Comparison of ENCODE assay signal across 24 cellular contexts in the genomic region with DNA sequence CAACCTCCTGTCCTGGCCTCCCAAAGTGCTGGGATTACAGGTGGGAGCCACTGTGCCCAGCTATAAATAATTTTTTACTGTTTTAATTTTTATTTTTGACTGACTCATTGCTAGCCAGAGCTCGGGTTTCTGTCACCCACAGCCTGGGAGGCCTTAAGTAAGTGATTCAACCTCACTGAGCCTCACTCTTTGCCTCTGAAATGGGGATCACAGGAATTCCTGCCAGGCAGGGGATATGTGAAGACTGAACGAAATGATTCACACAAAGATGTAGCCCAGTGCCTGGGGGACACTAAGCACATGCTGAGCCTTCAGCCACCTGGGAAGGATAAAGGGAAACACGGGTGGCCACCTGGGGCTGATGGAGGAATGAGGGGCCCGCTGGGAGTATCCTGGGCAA. TPM values are rescaled to one million over a fixed set of nuclear protein-coding genes. Genes with fewer than 3 reads are reported as not detected.
A peak's percentile ranks its signal among the peaks of the same experiment; 100 is the strongest.
DNase-seq lines count a peak whose midpoint lies in the region; TF ChIP-seq lines count a peak whose summit lies in the region.
"Had no signal": no experiment of that assay in that cellular context is flagged by ENCODE, and none has a peak within 500 bp of the region (broad histone marks: within the 10 kb centered on the region; RNA-seq: fewer than 3 reads in every experiment).

No MANE protein-coding gene starts in this region.

- H3K36me3 ChIP-seq in H7 (replicated peaks; ENCODE audit: control insufficient read depth, insufficient read depth, low read length) (no peaks in the 10 kb centered on the region), trophoblast cell (ENCODE audit: control insufficient read depth in 1 of 2, insufficient read depth in 2 of 2, low read length in 2 of 2) (no peaks in the 10 kb centered on the region)
- H3K36me3 ChIP-seq: heart left ventricle, neutrophil had no signal

- no peak overlapping the region for H3K4ac ChIP-seq in trophoblast cell (ENCODE audit: low read depth, low read length)

- H4K8ac ChIP-seq in trophoblast cell (ENCODE audit: low read depth, low read length), result no peak overlapping the region

- peak; percentile 20 for DNase-seq in H7
- DNase-seq in RWPE1 (ENCODE audit: low spot score), result no peak
- peak; percentile 45 for DNase-seq in fibroblast of gingiva (ENCODE audit: low read depth)
- DNase-seq in trophoblast cell, result no peak
- DNase-seq in activated naive CD8-positive, alpha-beta T cell treated with anti-CD3 and anti-CD28 coated beads for 36 hours, result no peak
- no peak for DNase-seq in hepatic stellate cell (ENCODE audit: low spot score)
- no peak for DNase-seq in NCI-H128 (lab: John Stamatoyannopoulos, UW; ENCODE audit: unreplicated experiment)
- no peak for DNase-seq in LoVo (ENCODE audit: low spot score)
- DNase-seq: activated CD4-positive, alpha-beta T cell treated with anti-CD3 and anti-CD28 coated beads for 36 hours; activated CD8-positive, alpha-beta memory T cell treated with anti-CD3 and anti-CD28 coated beads, Interleukin-2, amount 50 U/mL, for 48 hours; activated naive CD4-positive, alpha-beta T cell treated with anti-CD3 and anti-CD28 coated beads, Interleukin-2, amount 50 U/mL, for 16 hours; Calu3; caudate nucleus; Karpas-422; kidney; midbrain; NCI-H146; NCI-H345; stimulated activated CD4-positive, alpha-beta T cell treated with anti-CD3 and anti-CD28 coated beads, Interleukin-4, amount 100 ng/mL, for 1 hour had no signal

- no peak overlapping the region for H4K12ac ChIP-seq in trophoblast cell (ENCODE audit: low read depth, low read length)

- no peak for TF ChIP-seq CTCF in RWPE1 (conservative IDR thresholded peaks at IDR 0.05; ENCODE audit: low read depth)

- no peak overlapping the region for H2BK5ac ChIP-seq in trophoblast cell (ENCODE audit: low read depth, low read length, poor library complexity)

- no peaks in the 10 kb centered on the region for H3K36me3 Mint-ChIP-seq in activated naive CD8-positive, alpha-beta T cell treated with anti-CD3 and anti-CD28 coated beads for 36 hours

- H3K27ac Mint-ChIP-seq in activated naive CD8-positive, alpha-beta T cell treated with anti-CD3 and anti-CD28 coated beads for 36 hours, result no peak overlapping the region
- H3K27ac Mint-ChIP-seq: activated CD4-positive, alpha-beta T cell treated with anti-CD3 and anti-CD28 coated beads for 36 hours had no signal

- WGBS in trophoblast cell (ENCODE audit: extremely low coverage, insufficient coverage, insufficient read length), result no CpG with 5 or more reads among the region's 4 CpGs

- H3K18ac ChIP-seq in trophoblast cell (ENCODE audit: low read length), result no peak overlapping the region

- CTCF ChIA-PET in RWPE1 (lab: Yijun Ruan, JAX), result no interaction called here

- peak overlapping the region; percentile 61 for H2BK12ac ChIP-seq in trophoblast cell (ENCODE audit: low read length)

- no peaks in the 10 kb centered on the region for H3K9me3 Mint-ChIP-seq in activated naive CD8-positive, alpha-beta T cell treated with anti-CD3 and anti-CD28 coated beads for 36 hours

- H3K4me1 Mint-ChIP-seq in activated naive CD8-positive, alpha-beta T cell treated with anti-CD3 and anti-CD28 coated beads for 36 hours, result peaks cover 15% of the 10 kb centered on the region

- no peak overlapping the region for H2AK5ac ChIP-seq in trophoblast cell (ENCODE audit: low read length)

- no peak overlapping the region for H3K4me3 Mint-ChIP-seq in activated naive CD8-positive, alpha-beta T cell treated with anti-CD3 and anti-CD28 coated beads for 36 hours
- H3K4me3 Mint-ChIP-seq: activated CD4-positive, alpha-beta T cell treated with anti-CD3 and anti-CD28 coated beads for 36 hours had no signal

- POLR2A ChIA-PET in RWPE1 (lab: Yijun Ruan, JAX; ENCODE audit: low non-redundant PET), result no interaction called here

- no peak overlapping the region for H2AFZ ChIP-seq in trophoblast cell (ENCODE audit: insufficient read depth, low read length, poor library complexity)

- H3K9me3 ChIP-seq in trophoblast cell (ENCODE audit: insufficient read depth, low read depth, low read length), result no peaks in the 10 kb centered on the region
- H3K9me3 ChIP-seq: heart left ventricle, neutrophil had no signal

- no peak overlapping the region for H4K91ac ChIP-seq in trophoblast cell (ENCODE audit: low read depth, low read length)

- H3K27ac ChIP-seq in RWPE1 (peak overlapping the region; percentile 83), trophoblast cell (ENCODE audit: low read depth, low read length) (no peak overlapping the region)
- H3K27ac ChIP-seq: heart left ventricle, neutrophil had no signal

- H3K27me3 ChIP-seq in H7 (ENCODE audit: control insufficient read depth, insufficient read depth, low read length) (peaks cover 2% of the 10 kb centered on the region; the same call in 1 of the 2 replicates), trophoblast cell (ENCODE audit: insufficient read depth, low read length) (no peaks in the 10 kb centered on the region)
- H3K27me3 ChIP-seq: heart left ventricle had no signal

- no peak overlapping the region for H3K4me2 ChIP-seq in trophoblast cell (ENCODE audit: low read length)

- no peaks in the 10 kb centered on the region for H3K79me2 ChIP-seq in trophoblast cell (ENCODE audit: control insufficient read depth, insufficient read depth, low read length, poor library complexity)

- H3K23ac ChIP-seq in trophoblast cell (ENCODE audit: low read length), result no peak overlapping the region

- no peak overlapping the region for H3K14ac ChIP-seq in trophoblast cell (ENCODE audit: low read length)

- H3K27me3 Mint-ChIP-seq in activated naive CD8-positive, alpha-beta T cell treated with anti-CD3 and anti-CD28 coated beads for 36 hours, result peaks cover 37% of the 10 kb centered on the region

- peaks cover 12 to 14% of the 10 kb centered on the region in 2 experiments for H3K4me1 ChIP-seq in trophoblast cell (ENCODE audit: control insufficient read depth in 1 of 2, insufficient read depth in 2 of 2, low read length in 2 of 2)

- H3K4me3 ChIP-seq in H7 (ENCODE audit: insufficient read depth, low read depth, low read length) (no peak overlapping the region), trophoblast cell (ENCODE audit: low read depth, low read length) (no peak overlapping the region)
- H3K4me3 ChIP-seq: heart left ventricle had no signal

- H2BK120ac ChIP-seq in trophoblast cell (ENCODE audit: insufficient read depth, low read length, poor library complexity), result peak overlapping the region; percentile 55

- peaks cover 9% of the 10 kb centered on the region for H3K79me1 ChIP-seq in trophoblast cell (ENCODE audit: low read length)

- H3K9ac ChIP-seq in trophoblast cell (ENCODE audit: low read length), result no peak overlapping the region

RNA-seq across cellular contexts. Expression of a gene that starts 3.8 kb away (rescaled TPM):
- total RNA-seq in H7 (2014; rRNA removed; shearing (Covaris generic)), result not detected in 2 replicates
- 0.01 TPM in 1 of 2 replicates, not detected in the other for polyA plus RNA-seq in trophoblast cell (2013)
- total RNA-seq in activated naive CD8-positive, alpha-beta T cell treated with anti-CD3 and anti-CD28 coated beads for 36 hours, result not detected
- total RNA-seq: activated CD4-positive, alpha-beta T cell treated with anti-CD3 and anti-CD28 coated beads for 36 hours; Calu3; H4; heart left ventricle; kidney; sciatic nerve; temporal lobe had no signal
- polyA plus RNA-seq: heart left ventricle had no signal

RNA-seq across cellular contexts. Expression of a gene that starts 9.6 kb away (rescaled TPM):
- total RNA-seq in H7 (2014; rRNA removed; shearing (Covaris generic)), result not detected in 2 replicates
- 9.1 and 11.2 TPM in 2 replicates for polyA plus RNA-seq in trophoblast cell (2013)
- under 1 TPM; 0.41 to 0.44 TPM for total RNA-seq in activated naive CD8-positive, alpha-beta T cell treated with anti-CD3 and anti-CD28 coated beads for 36 hours
- total RNA-seq: activated CD4-positive, alpha-beta T cell treated with anti-CD3 and anti-CD28 coated beads for 36 hours; H4 had no signal
- polyA plus RNA-seq: heart left ventricle had no signal

RNA-seq across cellular contexts. Expression of a gene that starts 27.0 kb away (rescaled TPM):
- 0.26 and 0.31 TPM in 2 replicates for total RNA-seq in H7 (2014; rRNA removed; shearing (Covaris generic))
- 0.05 and 0.07 TPM in 2 replicates for polyA plus RNA-seq in trophoblast cell (2013)
- under 1 TPM; 0.14 to 0.43 TPM for total RNA-seq in activated naive CD8-positive, alpha-beta T cell treated with anti-CD3 and anti-CD28 coated beads for 36 hours

RNA-seq across cellular contexts. Expression of a gene that starts 40.0 kb away (rescaled TPM):
- total RNA-seq in H7 (2014; rRNA removed; shearing (Covaris generic)), result 42.7 and 49.1 TPM in 2 replicates
- polyA plus RNA-seq in trophoblast cell (2013), result 16.1 and 17.0 TPM in 2 replicates
- total RNA-seq in activated naive CD8-positive, alpha-beta T cell treated with anti-CD3 and anti-CD28 coated beads for 36 hours, result 10 to 100 TPM; 34.3 to 34.5 TPM

RNA-seq across cellular contexts. Expression of a gene that starts 59.8 kb away (rescaled TPM):
- 28.3 and 34.0 TPM in 2 replicates for total RNA-seq in H7 (2014; rRNA removed; shearing (Covaris generic))
- polyA plus RNA-seq in trophoblast cell (2013), result 17.9 and 19.9 TPM in 2 replicates
- total RNA-seq in activated naive CD8-positive, alpha-beta T cell treated with anti-CD3 and anti-CD28 coated beads for 36 hours, result 10 to 100 TPM; 32.4 to 39.2 TPM

Comparison
In these comparisons a context has a peak if more than half of its experiments do, and no peak if none do; other contexts are left out.
1. DNase-seq: peak in H7 (single experiment) and fibroblast of gingiva (single experiment); none in RWPE1 (single experiment), trophoblast cell (0 of 2), activated naive CD8-positive, alpha-beta T cell treated with anti-CD3 and anti-CD28 coated beads for 36 hours (single experiment), hepatic stellate cell (single experiment), NCI-H128 (single experiment) and LoVo (single experiment).